Comparison of ENCODE assay signal across 7 cellular contexts in genomic region chr11:64225608-64226506, GRCh38. TPM values are rescaled to one million over a fixed set of nuclear protein-coding genes. Genes with fewer than 3 reads are reported as not detected.
DNase-seq lines count a peak whose midpoint lies in the region; ATAC-seq, FAIRE-seq and TF ChIP-seq lines count a peak whose summit lies in the region.

A gene with protein sequence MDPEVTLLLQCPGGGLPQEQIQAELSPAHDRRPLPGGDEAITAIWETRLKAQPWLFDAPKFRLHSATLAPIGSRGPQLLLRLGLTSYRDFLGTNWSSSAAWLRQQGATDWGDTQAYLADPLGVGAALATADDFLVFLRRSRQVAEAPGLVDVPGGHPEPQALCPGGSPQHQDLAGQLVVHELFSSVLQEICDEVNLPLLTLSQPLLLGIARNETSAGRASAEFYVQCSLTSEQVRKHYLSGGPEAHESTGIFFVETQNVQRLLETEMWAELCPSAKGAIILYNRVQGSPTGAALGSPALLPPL (plus strand): TSS chr11:64226274. CDS start chr11:64226653, 379 bp downstream.
A gene with protein sequence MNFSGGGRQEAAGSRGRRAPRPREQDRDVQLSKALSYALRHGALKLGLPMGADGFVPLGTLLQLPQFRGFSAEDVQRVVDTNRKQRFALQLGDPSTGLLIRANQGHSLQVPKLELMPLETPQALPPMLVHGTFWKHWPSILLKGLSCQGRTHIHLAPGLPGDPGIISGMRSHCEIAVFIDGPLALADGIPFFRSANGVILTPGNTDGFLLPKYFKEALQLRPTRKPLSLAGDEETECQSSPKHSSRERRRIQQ (minus strand): TSS chr11:64226186. CDS start chr11:64225860, 326 bp downstream.

- DNase-seq in GM18507 (ENCODE audit: extremely low spot score, insufficient read length, low read depth) (peak; percentile 88), NCI-H526 treated with DMSO at 0.1 percent for 48 hours (lab: John Stamatoyannopoulos, UW) (peak; percentile 74), HepG2 (ENCODE audit: low spot score) (peak; percentile 77)
- peak; percentile 88 for DNase-seq in activated CD4-positive, alpha-beta T cell treated with anti-CD3 and anti-CD28 coated beads, Interleukin-2, amount 50 U/mL, for 1 hour
- peak; percentile 93 to 96 for DNase-seq in stimulated activated CD4-positive, alpha-beta T cell treated with anti-CD3 and anti-CD28 coated beads, Interleukin-2, amount 100 ng/mL, for 48 hours

- H3K4me3 Mint-ChIP-seq in dendritic cell treated with granulocyte-macrophage colony-stimulating factor and Interleukin-4, amounts not matched to agents 40 ng/mL and 50 ng/mL, for 4 days, result peak within 1 kb of the TSS; percentile 85

- H3K9me3 ChIP-seq in HepG2 (ENCODE audit: low read length), result no peaks in the 10 kb centered on the region

- no peaks in the 10 kb centered on the region for H3K79me2 ChIP-seq in HepG2 (ENCODE audit: insufficient read depth, low read length)

- peak within 1 kb of the TSS; percentile 92 for H3K27ac Mint-ChIP-seq in dendritic cell treated with granulocyte-macrophage colony-stimulating factor and Interleukin-4, amounts not matched to agents 40 ng/mL and 50 ng/mL, for 4 days

- TF ChIP-seq CTCF in HepG2 (CRISPR knock-in tag; IDR thresholded peaks at IDR 0.05), result peak; percentile 65

- H3K4me3 ChIP-seq in HepG2 (replicated peaks in 1 of 3; ENCODE audit: insufficient read depth in 1 of 3, low read depth in 2 of 3, low read length in 3 of 3), result peak within 1 kb of the TSS; percentile 78 to 96 (median 82)

- ATAC-seq in HG03139 (IDR thresholded peaks at IDR 0.05; ENCODE audit: unreplicated experiment) (peak; percentile 33), HepG2 (peak; percentile 78)

- TF ChIP-seq RAD21 in HepG2 (CRISPR knock-in tag; IDR thresholded peaks at IDR 0.05), result no peak

- H3K9me3 Mint-ChIP-seq in dendritic cell treated with granulocyte-macrophage colony-stimulating factor and Interleukin-4, amounts not matched to agents 40 ng/mL and 50 ng/mL, for 4 days, result no peaks in the 10 kb centered on the region

- intact Hi-C loops in dendritic cell treated with granulocyte-macrophage colony-stimulating factor and Interleukin-4, amounts not matched to agents 40 ng/mL and 50 ng/mL, for 4 days (cut with micrococcal nuclease), result loop anchor here (1.0 kb wide), 1 partner anchor 14 kb away; no protein-coding TSS in a partner anchor
- intact Hi-C loops in HepG2 (cut with micrococcal nuclease; ENCODE audit: unreplicated experiment), result no loop called here

- H3K9ac ChIP-seq in HepG2 (ENCODE audit: insufficient read depth, low read depth, low read length), result peak within 1 kb of the TSS; percentile 77

- 0% methylated on average over 1 of the region's 54 CpGs for WGBS in HepG2 (ENCODE audit: low lambda C conversion rate)

- no peak for TF ChIP-seq EP300 in HepG2 (IDR thresholded peaks at IDR 0.05; ENCODE audit: low read depth in 2 of 2, low read length in 2 of 2)
- no peak for TF ChIP-seq EP300 in HepG2 (CRISPR knock-in tag; IDR thresholded peaks at IDR 0.05; ENCODE audit: borderline replicate concordance)

- peaks cover 0 to 3% of the 10 kb centered on the region in 2 experiments; a peak in 2 of 5 replicates for H3K36me3 ChIP-seq in HepG2 (replicated peaks in 1 of 2; ENCODE audit: control insufficient read depth in 1 of 2, insufficient read depth in 2 of 2, low read length in 2 of 2)

- in situ Hi-C loops in HepG2 (cut with HindIII; ENCODE audit: extremely low pct_ligation_motif_present, low pct_unique_long_range_greater_than_20kb), result no loop called here

- H3K4me1 Mint-ChIP-seq in dendritic cell treated with granulocyte-macrophage colony-stimulating factor and Interleukin-4, amounts not matched to agents 40 ng/mL and 50 ng/mL, for 4 days (ENCODE audit: low read depth), result peaks cover 61% of the 10 kb centered on the region

- H3K27me3 Mint-ChIP-seq in dendritic cell treated with granulocyte-macrophage colony-stimulating factor and Interleukin-4, amounts not matched to agents 40 ng/mL and 50 ng/mL, for 4 days, result no peaks in the 10 kb centered on the region

- peak within 1 kb of the TSS; percentile 56 for H3K27ac ChIP-seq in HepG2 (ENCODE audit: extremely low read length, insufficient read depth, low read length)

- BruUV-seq in HepG2 (replicated peaks; lab: Mats Ljungman, UMichigan), result TSS peak; percentile 62

- FAIRE-seq in GM18507 (lab: Jason Lieb, UNC), result peak; percentile 84
- no peak for FAIRE-seq in HepG2 (lab: Jason Lieb, UNC)

- POLR2A ChIA-PET in HepG2 (lab: Yijun Ruan, JAX), result interaction anchor here (1.0 to 3.3 kb wide), 15 partner anchors 8 to 218 kb away, joined by 3 to 27 read pairs (median 7); partner anchors contain the start of genes ESRRA, FKBP2, PPP1R14B and PRDX5

- H4K20me1 ChIP-seq in HepG2 (ENCODE audit: insufficient read depth, low read length), result no peaks in the 10 kb centered on the region

- H3K27me3 ChIP-seq in HepG2 (ENCODE audit: control insufficient read depth in 1 of 2, insufficient read depth in 2 of 2, low read length in 2 of 2), result no peaks in the 10 kb centered on the region

- H3K36me3 Mint-ChIP-seq in dendritic cell treated with granulocyte-macrophage colony-stimulating factor and Interleukin-4, amounts not matched to agents 40 ng/mL and 50 ng/mL, for 4 days (ENCODE audit: low read depth), result peaks cover 62% of the 10 kb centered on the region

- CTCF ChIA-PET in HepG2 (lab: Yijun Ruan, JAX; ENCODE audit: low intra/inter-chr PET ratio, low total read pairs), result no interaction called here

- peaks cover 34% of the 10 kb centered on the region for H3K4me1 ChIP-seq in HepG2 (ENCODE audit: insufficient read depth, low read length)

- peak in 1 of 2 experiments; percentile 9; a peak in 1 of 4 replicates for TF ChIP-seq POLR2A in HepG2 (IDR thresholded peaks at IDR 0.05; ENCODE audit: insufficient read depth in 1 of 2, low read depth in 2 of 2, low read length in 2 of 2)

- H3K4me2 ChIP-seq in HepG2 (ENCODE audit: low read depth, low read length), result peak within 1 kb of the TSS; percentile 96

- H2AFZ ChIP-seq in HepG2 (ENCODE audit: low read length), result no peak within 1 kb of the TSS

TF ChIP-seq in HepG2, 621 proteins besides CTCF, POLR2A, EP300 and RAD21 (continues in another document):
- TF ChIP-seq PAWR (CRISPR knock-in tag; IDR thresholded peaks at IDR 0.05; ENCODE audit: borderline replicate concordance) (no peak), ASH2L (IDR thresholded peaks at IDR 0.05; ENCODE audit: insufficient read length, low read depth, low read length) (peak; percentile 59), KAT2B (IDR thresholded peaks at IDR 0.05; ENCODE audit: borderline replicate concordance, low read depth, low read length) (no peak)

RNA-seq across cellular contexts. Expression of the first gene that starts in this region (rescaled TPM):
- 38.5 and 39.8 TPM in 2 replicates for total RNA-seq in HepG2 (2016; rRNA removed; fragmentation: Illumina TruSeq; extraction: Trizol)
- total RNA-seq in HepG2 (2016; cell fraction: cytosol; rRNA removed; fragmentation: Illumina TruSeq; extraction: Trizol; ENCODE audit: low read depth), result 48.7 and 58.7 TPM in 2 replicates
- total RNA-seq in HepG2 (2016; cell fraction: insoluble cytoplasmic fraction; rRNA removed; fragmentation: Illumina TruSeq; extraction: Trizol), result 37.6 and 40.0 TPM in 2 replicates
- total RNA-seq in HepG2 (2016; cell fraction: membrane; rRNA removed; fragmentation: Illumina TruSeq; extraction: Trizol), result 48.0 and 62.5 TPM in 2 replicates
- 18.9 and 27.6 TPM in 2 replicates for total RNA-seq in HepG2 (2016; cell fraction: nucleus; rRNA removed; fragmentation: Illumina TruSeq; extraction: Trizol)
- 33.5 and 38.6 TPM in 2 replicates for polyA plus RNA-seq in HepG2 (2011; rRNA removed)
- 23.8 and 46.2 TPM in 2 replicates for polyA plus RNA-seq in HepG2 (2011; cell fraction: cytosol; rRNA removed)
- polyA plus RNA-seq in HepG2 (2011; cell fraction: nucleus; rRNA removed), result 106 and 113 TPM in 2 replicates
- 14.6 and 20.4 TPM in 2 replicates for polyA plus RNA-seq in HepG2 (2012)
- polyA plus RNA-seq in HepG2 (2016; cell fraction: cytosol; fragmentation: Illumina TruSeq; extraction: Trizol; ENCODE audit: low read depth), result 41.8 and 51.1 TPM in 2 replicates
- polyA plus RNA-seq in HepG2 (2016; cell fraction: insoluble cytoplasmic fraction; fragmentation: Illumina TruSeq; extraction: Trizol; ENCODE audit: low read depth), result 30.6 and 31.0 TPM in 2 replicates
- 38.0 and 47.3 TPM in 2 replicates for polyA plus RNA-seq in HepG2 (2016; cell fraction: membrane; fragmentation: Illumina TruSeq; extraction: Trizol; ENCODE audit: low read depth)
- polyA plus RNA-seq in HepG2 (2016; cell fraction: nucleus; fragmentation: Illumina TruSeq; extraction: Trizol; ENCODE audit: insufficient read depth, low read depth), result 38.7 and 47.5 TPM in 2 replicates
- polyA minus RNA-seq in HepG2 (2011; rRNA and poly(A)+ RNA removed; ENCODE audit: low replicate concordance), result 36.4 and 41.0 TPM in 2 replicates
- 15.6 and 16.6 TPM in 2 replicates for polyA minus RNA-seq in HepG2 (2011; cell fraction: cytosol; rRNA and poly(A)+ RNA removed)
- polyA minus RNA-seq in HepG2 (2011; cell fraction: nucleus; rRNA and poly(A)+ RNA removed), result 25.8 and 28.7 TPM in 2 replicates

RNA-seq across cellular contexts. Expression of the second gene that starts in this region (rescaled TPM):
- 21.0 and 24.8 TPM in 2 replicates for total RNA-seq in HepG2 (2016; rRNA removed; fragmentation: Illumina TruSeq; extraction: Trizol)
- 51.8 and 67.6 TPM in 2 replicates for total RNA-seq in HepG2 (2016; cell fraction: cytosol; rRNA removed; fragmentation: Illumina TruSeq; extraction: Trizol; ENCODE audit: low read depth)
- 18.2 and 26.1 TPM in 2 replicates for total RNA-seq in HepG2 (2016; cell fraction: insoluble cytoplasmic fraction; rRNA removed; fragmentation: Illumina TruSeq; extraction: Trizol)
- total RNA-seq in HepG2 (2016; cell fraction: membrane; rRNA removed; fragmentation: Illumina TruSeq; extraction: Trizol), result 40.6 and 48.2 TPM in 2 replicates
- 17.4 and 18.2 TPM in 2 replicates for total RNA-seq in HepG2 (2016; cell fraction: nucleus; rRNA removed; fragmentation: Illumina TruSeq; extraction: Trizol)
- polyA plus RNA-seq in HepG2 (2011; rRNA removed), result 40.7 and 45.1 TPM in 2 replicates
- polyA plus RNA-seq in HepG2 (2011; cell fraction: cytosol; rRNA removed), result 33.6 and 56.7 TPM in 2 replicates
- 175 and 197 TPM in 2 replicates for polyA plus RNA-seq in HepG2 (2011; cell fraction: nucleus; rRNA removed)
- 24.3 TPM in 2 replicates for polyA plus RNA-seq in HepG2 (2012)
- 59.1 and 73.2 TPM in 2 replicates for polyA plus RNA-seq in HepG2 (2016; cell fraction: cytosol; fragmentation: Illumina TruSeq; extraction: Trizol; ENCODE audit: low read depth)
- 18.0 and 24.7 TPM in 2 replicates for polyA plus RNA-seq in HepG2 (2016; cell fraction: insoluble cytoplasmic fraction; fragmentation: Illumina TruSeq; extraction: Trizol; ENCODE audit: low read depth)
- polyA plus RNA-seq in HepG2 (2016; cell fraction: membrane; fragmentation: Illumina TruSeq; extraction: Trizol; ENCODE audit: low read depth), result 41.3 and 42.8 TPM in 2 replicates
- 39.3 and 44.3 TPM in 2 replicates for polyA plus RNA-seq in HepG2 (2016; cell fraction: nucleus; fragmentation: Illumina TruSeq; extraction: Trizol; ENCODE audit: insufficient read depth, low read depth)
- 34.0 and 59.0 TPM in 2 replicates for polyA minus RNA-seq in HepG2 (2011; rRNA and poly(A)+ RNA removed; ENCODE audit: low replicate concordance)
- polyA minus RNA-seq in HepG2 (2011; cell fraction: cytosol; rRNA and poly(A)+ RNA removed), result 15.5 and 17.8 TPM in 2 replicates
- polyA minus RNA-seq in HepG2 (2011; cell fraction: nucleus; rRNA and poly(A)+ RNA removed), result 14.8 and 16.0 TPM in 2 replicates

Comparison
In these comparisons a context has a peak if more than half of its experiments do, and no peak if none do; other contexts are left out.
1. Peak in every context shown above with its lines: DNase-seq, ATAC-seq, H3K4me3 ChIP-seq and H3K27ac ChIP-seq.